ENCODE assay signal across 16 cellular contexts in genomic region chr7:11457419-11457818, GRCh38.
"Had no signal": no experiment of that assay in that cellular context is flagged by ENCODE, and none has a peak within 500 bp of the region (broad histone marks: within the 10 kb centered on the region; RNA-seq: fewer than 3 reads in every experiment).

No MANE protein-coding gene starts in this region.

- H3K9me3 Mint-ChIP-seq: dendritic cell treated with granulocyte-macrophage colony-stimulating factor and Interleukin-4, amounts not matched to agents 40 ng/mL and 50 ng/mL, for 4 days; naive thymus-derived CD4-positive, alpha-beta T cell had no signal

- H3K27me3 Mint-ChIP-seq: dendritic cell treated with granulocyte-macrophage colony-stimulating factor and Interleukin-4, amounts not matched to agents 40 ng/mL and 50 ng/mL, for 4 days; effector memory CD8-positive, alpha-beta T cell; naive thymus-derived CD4-positive, alpha-beta T cell had no signal

- H3K4me2 ChIP-seq: hepatocyte had no signal

- H3K27me3 ChIP-seq: foreskin keratinocyte, hepatocyte, right atrium auricular region, sigmoid colon had no signal

- H3K9me3 ChIP-seq: right atrium auricular region, sigmoid colon had no signal

- H3K27ac ChIP-seq: foreskin keratinocyte, hepatocyte, right atrium auricular region, sigmoid colon, skin epidermis had no signal

- H3K79me2 ChIP-seq: hepatocyte had no signal

- H3K36me3 ChIP-seq: right atrium auricular region, sigmoid colon had no signal

- H3K4me3 ChIP-seq: hepatocyte, lung, right atrium auricular region, sigmoid colon, skin epidermis had no signal

- H2AFZ ChIP-seq: hepatocyte had no signal

- H3K4me3 Mint-ChIP-seq: dendritic cell treated with granulocyte-macrophage colony-stimulating factor and Interleukin-4, amounts not matched to agents 40 ng/mL and 50 ng/mL, for 4 days; effector memory CD8-positive, alpha-beta T cell; naive thymus-derived CD4-positive, alpha-beta T cell had no signal

- H3K27ac Mint-ChIP-seq: dendritic cell treated with granulocyte-macrophage colony-stimulating factor and Interleukin-4, amounts not matched to agents 40 ng/mL and 50 ng/mL, for 4 days; effector memory CD8-positive, alpha-beta T cell; naive thymus-derived CD4-positive, alpha-beta T cell had no signal

- H3K4me1 ChIP-seq: right atrium auricular region had no signal

- DNase-seq: effector memory CD8-positive, alpha-beta T cell; erythroblast; foreskin keratinocyte; left colon; left ventricle myocardium superior; naive thymus-derived CD4-positive, alpha-beta T cell; posterior cingulate gyrus; sigmoid colon; stimulated activated CD4-positive, alpha-beta T cell treated with anti-CD3 and anti-CD28 coated beads, Interleukin-12 subunit alpha, Interleukin-12 subunit beta, amount 100 ng/mL, for 4 hours; stimulated activated naive CD4-positive, alpha-beta T cell treated with Interleukin-2 at 50 U/mL for 16 hours; trophoblast cell had no signal

- H3K36me3 Mint-ChIP-seq: naive thymus-derived CD4-positive, alpha-beta T cell had no signal
